ENCODE assay signal across 1 cellular context in the genomic region with DNA sequence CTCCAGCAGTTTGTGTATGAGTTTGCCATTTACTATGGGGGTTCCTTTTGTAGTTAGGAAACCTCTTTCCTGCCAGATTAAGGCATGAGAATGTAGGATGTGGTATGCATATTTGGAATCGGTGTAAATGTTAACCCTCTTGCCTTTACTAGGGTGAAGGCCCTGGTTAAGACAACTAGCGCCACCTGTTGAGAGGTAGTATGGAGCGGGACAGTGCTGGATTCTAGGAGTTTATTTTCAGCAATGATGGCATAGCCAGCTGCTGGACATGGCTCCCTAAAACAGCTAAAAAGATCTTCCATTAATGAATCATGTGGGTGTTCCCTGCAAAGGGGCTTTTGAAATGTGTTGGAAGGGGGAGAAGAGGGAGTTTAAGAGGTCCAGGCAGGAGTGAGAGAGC.
TF ChIP-seq lines count a peak whose summit lies in the region.

No MANE protein-coding gene starts in this region.

TF ChIP-seq in GM23338, 12 proteins besides CTCF, POLR2A, EP300 and RAD21 (continued from another document):
- TF ChIP-seq, protein P1, sequence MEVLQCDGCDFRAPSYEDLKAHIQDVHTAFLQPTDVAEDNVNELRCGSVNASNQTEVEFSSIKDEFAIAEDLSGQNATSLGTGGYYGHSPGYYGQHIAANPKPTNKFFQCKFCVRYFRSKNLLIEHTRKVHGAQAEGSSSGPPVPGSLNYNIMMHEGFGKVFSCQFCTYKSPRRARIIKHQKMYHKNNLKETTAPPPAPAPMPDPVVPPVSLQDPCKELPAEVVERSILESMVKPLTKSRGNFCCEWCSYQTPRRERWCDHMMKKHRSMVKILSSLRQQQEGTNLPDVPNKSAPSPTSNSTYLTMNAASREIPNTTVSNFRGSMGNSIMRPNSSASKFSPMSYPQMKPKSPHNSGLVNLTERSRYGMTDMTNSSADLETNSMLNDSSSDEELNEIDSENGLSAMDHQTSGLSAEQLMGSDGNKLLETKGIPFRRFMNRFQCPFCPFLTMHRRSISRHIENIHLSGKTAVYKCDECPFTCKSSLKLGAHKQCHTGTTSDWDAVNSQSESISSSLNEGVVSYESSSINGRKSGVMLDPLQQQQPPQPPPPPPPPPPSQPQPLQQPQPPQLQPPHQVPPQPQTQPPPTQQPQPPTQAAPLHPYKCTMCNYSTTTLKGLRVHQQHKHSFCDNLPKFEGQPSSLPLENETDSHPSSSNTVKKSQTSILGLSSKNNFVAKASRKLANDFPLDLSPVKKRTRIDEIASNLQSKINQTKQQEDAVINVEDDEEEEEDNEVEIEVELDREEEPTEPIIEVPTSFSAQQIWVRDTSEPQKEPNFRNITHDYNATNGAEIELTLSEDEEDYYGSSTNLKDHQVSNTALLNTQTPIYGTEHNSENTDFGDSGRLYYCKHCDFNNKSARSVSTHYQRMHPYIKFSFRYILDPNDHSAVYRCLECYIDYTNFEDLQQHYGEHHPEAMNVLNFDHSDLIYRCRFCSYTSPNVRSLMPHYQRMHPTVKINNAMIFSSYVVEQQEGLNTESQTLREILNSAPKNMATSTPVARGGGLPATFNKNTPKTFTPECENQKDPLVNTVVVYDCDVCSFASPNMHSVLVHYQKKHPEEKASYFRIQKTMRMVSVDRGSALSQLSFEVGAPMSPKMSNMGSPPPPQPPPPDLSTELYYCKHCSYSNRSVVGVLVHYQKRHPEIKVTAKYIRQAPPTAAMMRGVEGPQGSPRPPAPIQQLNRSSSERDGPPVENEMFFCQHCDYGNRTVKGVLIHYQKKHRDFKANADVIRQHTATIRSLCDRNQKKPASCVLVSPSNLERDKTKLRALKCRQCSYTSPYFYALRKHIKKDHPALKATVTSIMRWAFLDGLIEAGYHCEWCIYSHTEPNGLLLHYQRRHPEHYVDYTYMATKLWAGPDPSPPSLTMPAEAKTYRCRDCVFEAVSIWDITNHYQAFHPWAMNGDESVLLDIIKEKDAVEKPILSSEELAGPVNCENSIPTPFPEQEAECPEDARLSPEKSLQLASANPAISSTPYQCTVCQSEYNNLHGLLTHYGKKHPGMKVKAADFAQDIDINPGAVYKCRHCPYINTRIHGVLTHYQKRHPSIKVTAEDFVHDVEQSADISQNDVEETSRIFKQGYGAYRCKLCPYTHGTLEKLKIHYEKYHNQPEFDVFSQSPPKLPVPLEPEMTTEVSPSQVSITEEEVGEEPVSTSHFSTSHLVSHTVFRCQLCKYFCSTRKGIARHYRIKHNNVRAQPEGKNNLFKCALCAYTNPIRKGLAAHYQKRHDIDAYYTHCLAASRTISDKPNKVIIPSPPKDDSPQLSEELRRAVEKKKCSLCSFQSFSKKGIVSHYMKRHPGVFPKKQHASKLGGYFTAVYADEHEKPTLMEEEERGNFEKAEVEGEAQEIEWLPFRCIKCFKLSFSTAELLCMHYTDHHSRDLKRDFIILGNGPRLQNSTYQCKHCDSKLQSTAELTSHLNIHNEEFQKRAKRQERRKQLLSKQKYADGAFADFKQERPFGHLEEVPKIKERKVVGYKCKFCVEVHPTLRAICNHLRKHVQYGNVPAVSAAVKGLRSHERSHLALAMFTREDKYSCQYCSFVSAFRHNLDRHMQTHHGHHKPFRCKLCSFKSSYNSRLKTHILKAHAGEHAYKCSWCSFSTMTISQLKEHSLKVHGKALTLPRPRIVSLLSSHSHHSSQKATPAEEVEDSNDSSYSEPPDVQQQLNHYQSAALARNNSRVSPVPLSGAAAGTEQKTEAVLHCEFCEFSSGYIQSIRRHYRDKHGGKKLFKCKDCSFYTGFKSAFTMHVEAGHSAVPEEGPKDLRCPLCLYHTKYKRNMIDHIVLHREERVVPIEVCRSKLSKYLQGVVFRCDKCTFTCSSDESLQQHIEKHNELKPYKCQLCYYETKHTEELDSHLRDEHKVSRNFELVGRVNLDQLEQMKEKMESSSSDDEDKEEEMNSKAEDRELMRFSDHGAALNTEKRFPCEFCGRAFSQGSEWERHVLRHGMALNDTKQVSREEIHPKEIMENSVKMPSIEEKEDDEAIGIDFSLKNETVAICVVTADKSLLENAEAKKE (CRISPR knock-in tag; IDR thresholded peaks at IDR 0.05): no peak
